In genomic region chr1:65948609-65949229, GRCh38 we compare ENCODE assay signal across 10 cellular contexts.
A peak's percentile ranks its signal among the peaks of the same experiment; 100 is the strongest.
DNase-seq lines count a peak whose midpoint lies in the region; ATAC-seq and TF ChIP-seq lines count a peak whose summit lies in the region.
"Had no signal": no experiment of that assay in that cellular context is flagged by ENCODE, and none has a peak within 500 bp of the region (broad histone marks: within the 10 kb centered on the region; RNA-seq: fewer than 3 reads in every experiment).

No MANE protein-coding gene starts in this region.

- no peak overlapping the region for H3K27ac Mint-ChIP-seq in activated CD8-positive, alpha-beta T cell treated with anti-CD3 and anti-CD28 coated beads for 36 hours
- no peak overlapping the region for H3K27ac Mint-ChIP-seq in neural progenitor cell

- CTCF ChIA-PET in activated CD8-positive, alpha-beta T cell treated with anti-CD3 and anti-CD28 coated beads for 36 hours (lab: Charles Lee): interaction anchor here (1.6 kb wide), 1 partner anchor 294 kb away, joined by 6 read pairs; no protein-coding TSS in a partner anchor

- H3K4me1 Mint-ChIP-seq in activated CD8-positive, alpha-beta T cell treated with anti-CD3 and anti-CD28 coated beads for 36 hours (ENCODE audit: low read depth): peaks cover 9% of the 10 kb centered on the region
- H3K4me1 Mint-ChIP-seq in neural progenitor cell: no peaks in the 10 kb centered on the region

- POLR2A ChIA-PET in activated CD8-positive, alpha-beta T cell treated with anti-CD3 and anti-CD28 coated beads for 36 hours (lab: Charles Lee): no interaction called here

- no peaks in the 10 kb centered on the region for H3K27me3 ChIP-seq in MM.1S (replicated peaks; ENCODE audit: insufficient read depth, low read length)
- no peaks in the 10 kb centered on the region for H3K27me3 ChIP-seq in neural progenitor cell
- H3K27me3 ChIP-seq: neutrophil had no signal

- H3K27ac ChIP-seq in MM.1S (ENCODE audit: low read length) (no peak overlapping the region), neural progenitor cell (no peak overlapping the region)
- H3K27ac ChIP-seq: neutrophil had no signal

- intact Hi-C loops in activated CD8-positive, alpha-beta T cell treated with anti-CD3 and anti-CD28 coated beads for 36 hours (cut with micrococcal nuclease): no loop called here

- no peaks in the 10 kb centered on the region for H3K9me3 ChIP-seq in MM.1S (replicated peaks; ENCODE audit: insufficient read depth, low read length)
- no peaks in the 10 kb centered on the region for H3K9me3 ChIP-seq in neural progenitor cell (ENCODE audit: low read depth)
- H3K9me3 ChIP-seq: neutrophil had no signal

- DNase-seq in EL: peak; percentile 63
- no peak for DNase-seq in MM.1S
- DNase-seq in cardiac fibroblast (ENCODE audit: low read depth in 2 of 2): peak; percentile 85 to 88
- no peak for DNase-seq in omental fat pad (ENCODE audit: low spot score)
- DNase-seq in activated CD8-positive, alpha-beta T cell treated with anti-CD3 and anti-CD28 coated beads for 36 hours: no peak
- no peak for DNase-seq in neural progenitor cell (ENCODE audit: low spot score)
- no peak for DNase-seq in activated CD4-positive, alpha-beta T cell treated with anti-CD3 and anti-CD28 coated beads for 4 hours
- DNase-seq: stimulated activated naive CD8-positive, alpha-beta T cell treated with anti-CD3 and anti-CD28 coated beads, Interleukin-15, Interleukin-2, amounts not matched to agents 100 U/mL and 50 U/mL, for 24 hours had no signal

- no peak overlapping the region for H3K4me3 Mint-ChIP-seq in activated CD8-positive, alpha-beta T cell treated with anti-CD3 and anti-CD28 coated beads for 36 hours
- no peak overlapping the region for H3K4me3 Mint-ChIP-seq in neural progenitor cell

- H3F3A ChIP-seq in MM.1S (ENCODE audit: insufficient read depth, low read length): no peaks in the 10 kb centered on the region
- no peaks in the 10 kb centered on the region for H3F3A ChIP-seq in neural progenitor cell (ENCODE audit: low read depth)

- ATAC-seq in omental fat pad (ENCODE audit: low FRiP score): peak; percentile 85
- ATAC-seq in HG03039 (IDR thresholded peaks at IDR 0.05; ENCODE audit: unreplicated experiment): no peak
- no peak for ATAC-seq in activated CD8-positive, alpha-beta T cell treated with anti-CD3 and anti-CD28 coated beads for 36 hours
- ATAC-seq: stimulated activated naive CD8-positive, alpha-beta T cell treated with anti-CD3 and anti-CD28 coated beads, Interleukin-15, Interleukin-2, amounts not matched to agents 100 U/mL and 50 U/mL, for 24 hours had no signal

- H3K36me3 ChIP-seq in MM.1S (replicated peaks; ENCODE audit: insufficient read depth, low read length): no peaks in the 10 kb centered on the region
- no peaks in the 10 kb centered on the region for H3K36me3 ChIP-seq in neural progenitor cell
- H3K36me3 ChIP-seq: neutrophil had no signal

- H3K79me2 ChIP-seq in MM.1S (ENCODE audit: low read length) (no peaks in the 10 kb centered on the region), neural progenitor cell (ENCODE audit: low read depth) (no peaks in the 10 kb centered on the region)

- H3K4me3 ChIP-seq in MM.1S (ENCODE audit: low read length) (no peak overlapping the region), cardiac fibroblast (replicated peaks in 1 of 2; ENCODE audit: low read depth in 2 of 2, low read length in 2 of 2) (no peak overlapping the region), neural progenitor cell (no peak overlapping the region)

- H3K9me2 ChIP-seq in MM.1S (replicated peaks; ENCODE audit: insufficient read depth, low read length): no peaks in the 10 kb centered on the region

- TF ChIP-seq CTCF in MM.1S (IDR thresholded peaks at IDR 0.05; ENCODE audit: low read length) (peak; percentile 39), cardiac fibroblast (IDR thresholded peaks at IDR 0.05; ENCODE audit: low read depth, low read length) (peak; percentile 32), omental fat pad (IDR thresholded peaks at IDR 0.05) (no peak), neural progenitor cell (IDR thresholded peaks at IDR 0.05) (no peak)
- no peak for TF ChIP-seq CTCF in activated CD8-positive, alpha-beta T cell treated with anti-CD3 and anti-CD28 coated beads for 36 hours (IDR thresholded peaks at IDR 0.05)

- H3K36me3 Mint-ChIP-seq in activated CD8-positive, alpha-beta T cell treated with anti-CD3 and anti-CD28 coated beads for 36 hours (ENCODE audit: low read depth): no peaks in the 10 kb centered on the region
- no peaks in the 10 kb centered on the region for H3K36me3 Mint-ChIP-seq in neural progenitor cell

- H2AFZ ChIP-seq in MM.1S (ENCODE audit: low read length) (no peak overlapping the region), neural progenitor cell (replicated peaks) (no peak overlapping the region)

- H3K9ac ChIP-seq in MM.1S (ENCODE audit: low read length) (no peak overlapping the region), neural progenitor cell (no peak overlapping the region)

- H3K27me3 Mint-ChIP-seq in activated CD8-positive, alpha-beta T cell treated with anti-CD3 and anti-CD28 coated beads for 36 hours: peaks cover 4% of the 10 kb centered on the region
- H3K27me3 Mint-ChIP-seq in neural progenitor cell (ENCODE audit: insufficient read depth, low read depth): no peaks in the 10 kb centered on the region

- H3K9me3 Mint-ChIP-seq in activated CD8-positive, alpha-beta T cell treated with anti-CD3 and anti-CD28 coated beads for 36 hours: no peaks in the 10 kb centered on the region
- H3K9me3 Mint-ChIP-seq in neural progenitor cell: peaks cover 1% of the 10 kb centered on the region

- no peak overlapping the region for H3K4me2 ChIP-seq in MM.1S (ENCODE audit: low read depth, low read length)
- no peak overlapping the region for H3K4me2 ChIP-seq in neural progenitor cell

- H4K20me1 ChIP-seq in MM.1S (ENCODE audit: insufficient read depth, low read length) (no peaks in the 10 kb centered on the region), neural progenitor cell (ENCODE audit: low read depth) (no peaks in the 10 kb centered on the region)

- no peaks in the 10 kb centered on the region for H3K4me1 ChIP-seq in MM.1S (ENCODE audit: low read length)
- no peaks in the 10 kb centered on the region for H3K4me1 ChIP-seq in neural progenitor cell

Comparison
In these comparisons a context has a peak if more than half of its experiments do, and no peak if none do; other contexts are left out.
1. DNase-seq: peak in EL (single experiment) and cardiac fibroblast (2 of 2); none in MM.1S (single experiment), omental fat pad (single experiment), activated CD8-positive, alpha-beta T cell treated with anti-CD3 and anti-CD28 coated beads for 36 hours (single experiment), neural progenitor cell (single experiment) and activated CD4-positive, alpha-beta T cell treated with anti-CD3 and anti-CD28 coated beads for 4 hours (0 of 2).
2. CTCF ChIP-seq: peak in MM.1S (single experiment) and cardiac fibroblast (single experiment); none in omental fat pad (0 of 3), activated CD8-positive, alpha-beta T cell treated with anti-CD3 and anti-CD28 coated beads for 36 hours (single experiment) and neural progenitor cell (single experiment).